ENCODE assay signal across 37 cellular contexts in the genomic region with DNA sequence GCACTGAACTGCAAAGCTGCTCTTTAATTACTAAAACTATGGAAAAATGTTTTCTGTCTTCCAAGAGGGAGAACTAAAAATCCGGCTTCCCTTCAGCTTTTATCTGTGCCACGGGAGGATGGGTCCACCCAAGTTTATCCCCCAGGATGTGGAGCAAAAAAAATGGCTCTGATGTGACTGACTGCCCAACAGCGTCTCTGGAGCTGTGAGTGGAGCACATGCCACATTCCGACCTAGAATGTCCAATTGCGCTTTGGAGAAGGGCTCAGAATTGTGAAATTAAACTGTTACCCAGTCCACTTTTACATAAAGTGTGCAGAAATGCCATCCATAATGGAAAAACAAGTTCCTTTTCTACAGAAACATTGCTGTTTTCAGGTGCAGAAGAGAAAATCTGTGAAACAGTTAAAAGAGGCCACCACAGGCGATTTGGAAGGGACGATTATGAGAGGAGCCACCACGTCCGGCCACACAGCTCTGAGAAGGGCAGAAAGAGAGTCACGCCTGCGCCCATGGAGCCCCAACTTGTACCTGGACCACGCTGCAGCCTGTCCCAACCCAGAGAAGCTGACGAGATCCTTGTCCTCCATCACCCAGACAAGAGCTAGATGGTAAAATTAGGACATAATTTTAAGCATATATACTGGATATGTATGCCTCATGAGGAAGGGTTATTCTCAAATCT.
DNase-seq lines count a peak whose midpoint lies in the region; ATAC-seq, FAIRE-seq and TF ChIP-seq lines count a peak whose summit lies in the region.
"Had no signal": no experiment of that assay in that cellular context is flagged by ENCODE, and none has a peak within 500 bp of the region (broad histone marks: within the 10 kb centered on the region; RNA-seq: fewer than 3 reads in every experiment).

No MANE protein-coding gene starts in this region.

- H3K27me3 Mint-ChIP-seq in T-helper 17 cell (no peaks in the 10 kb centered on the region), endothelial cell (ENCODE audit: unreplicated experiment) (peaks cover 3% of the 10 kb centered on the region), osteocyte (ENCODE audit: unreplicated experiment) (peaks cover 2% of the 10 kb centered on the region)
- H3K27me3 Mint-ChIP-seq: B cell; CD4-positive, alpha-beta memory T cell; CD4-positive, CD25-positive, alpha-beta regulatory T cell had no signal

- H3K27me3 ChIP-seq in body of pancreas (no peaks in the 10 kb centered on the region), pancreas (no peaks in the 10 kb centered on the region), right lobe of liver (no peaks in the 10 kb centered on the region)
- H3K27me3 ChIP-seq: BE2C; BLaER1; BLaER1 treated with 17β-estradiol and CSF1 and Interleukin-3, amounts not matched to agents 10 nM and 100 nM had no signal

- H3K4me3 Mint-ChIP-seq in T-helper 17 cell: no peak overlapping the region
- no peak overlapping the region for H3K4me3 Mint-ChIP-seq in endothelial cell (ENCODE audit: unreplicated experiment)
- no peak overlapping the region for H3K4me3 Mint-ChIP-seq in osteocyte (ENCODE audit: unreplicated experiment)
- H3K4me3 Mint-ChIP-seq: B cell; CD14-positive monocyte; CD4-positive, alpha-beta memory T cell; CD4-positive, alpha-beta T cell; CD8-positive, alpha-beta memory T cell; CD8-positive, alpha-beta T cell had no signal

- FAIRE-seq in pancreas (lab: Jason Lieb, UNC): no peak
- FAIRE-seq: A204.1, A549, D721Med had no signal

- H3K4me1 ChIP-seq in body of pancreas (peaks cover 9% of the 10 kb centered on the region), pancreas (no peaks in the 10 kb centered on the region), right lobe of liver (no peaks in the 10 kb centered on the region)
- H3K4me1 ChIP-seq: A549; BE2C; BLaER1; BLaER1 treated with 17β-estradiol and CSF1 and Interleukin-3, amounts not matched to agents 10 nM and 100 nM; Caco-2 had no signal

- TF ChIP-seq POLR2A in body of pancreas (IDR thresholded peaks at IDR 0.05): no peak
- TF ChIP-seq POLR2A in right lobe of liver (IDR thresholded peaks at IDR 0.05): no peak

- WGBS in body of pancreas, 2 donors: 41 to 55% methylated on average over 13 of the region's 13 CpGs
- WGBS in pancreas, 2 donors: 42 to 50% methylated on average over 13 of the region's 13 CpGs
- WGBS in right lobe of liver (ENCODE audit: insufficient coverage, low coverage, low lambda C conversion rate, missing lambda C conversion rate): 46% methylated on average over 13 of the region's 13 CpGs

- H3K4me3 ChIP-seq in body of pancreas (peak overlapping the region in 1 of 2 donors; percentile 20), pancreas (peak overlapping the region; percentile 5 to 36 (median 22)), right lobe of liver (no peak overlapping the region)
- H3K4me3 ChIP-seq: A549; BLaER1; BLaER1 treated with 17β-estradiol and CSF1 and Interleukin-3, amounts not matched to agents 10 nM and 100 nM had no signal

- peaks cover 1% of the 10 kb centered on the region for H3K36me3 Mint-ChIP-seq in T-helper 17 cell (ENCODE audit: low read depth)
- H3K36me3 Mint-ChIP-seq in endothelial cell (ENCODE audit: low read depth, unreplicated experiment): no peaks in the 10 kb centered on the region
- H3K36me3 Mint-ChIP-seq in osteocyte (ENCODE audit: unreplicated experiment): no peaks in the 10 kb centered on the region
- H3K36me3 Mint-ChIP-seq: CD14-positive monocyte; CD4-positive, alpha-beta memory T cell; CD4-positive, CD25-positive, alpha-beta regulatory T cell had no signal

- H3K9me3 Mint-ChIP-seq in endothelial cell (ENCODE audit: unreplicated experiment): no peaks in the 10 kb centered on the region
- H3K9me3 Mint-ChIP-seq in osteocyte (ENCODE audit: unreplicated experiment): no peaks in the 10 kb centered on the region
- H3K9me3 Mint-ChIP-seq: CD4-positive, alpha-beta T cell; CD8-positive, alpha-beta memory T cell; CD8-positive, alpha-beta T cell had no signal

- no peak for ATAC-seq in T-helper 17 cell
- ATAC-seq in body of pancreas: peak; percentile 41
- ATAC-seq in pancreas: peak; percentile 53 to 73 (median 60)
- ATAC-seq in right lobe of liver: no peak
- ATAC-seq in HG03457 (IDR thresholded peaks at IDR 0.05; ENCODE audit: unreplicated experiment): no peak
- ATAC-seq: A549; CD8-positive, alpha-beta T cell had no signal

- no peak for DNase-seq in T-helper 17 cell
- peak in 1 of 4 donors; percentile 31 for DNase-seq in body of pancreas
- no peak for DNase-seq in endothelial cell (ENCODE audit: low spot score)
- no peak for DNase-seq in pancreas
- no peak for DNase-seq in right lobe of liver
- DNase-seq in NCI-H1436 (lab: John Stamatoyannopoulos, UW): no peak
- no peak for DNase-seq in osteocyte (ENCODE audit: extremely low spot score, unreplicated experiment)
- DNase-seq: 8988T; ACHN; AML-193; BE2C; C1 segment of cervical spinal cord; Caco-2; Calu3; CD4-positive, alpha-beta memory T cell; CD4-positive, alpha-beta T cell; CD4-positive, CD25-positive, alpha-beta regulatory T cell; CD8-positive, alpha-beta memory T cell; CD8-positive, alpha-beta T cell; COR-L47; DMS 273 treated with DMSO at 0.1 percent for 48 hours; DMS153; DMS53; DMS79; DMS79 treated with DMSO at 0.1 percent for 48 hours; DND-41; EL had no signal

- intact Hi-C loops in body of pancreas (cut with DNase I): no loop called here
- intact Hi-C loops in pancreas (cut with DNase I): no loop called here
- intact Hi-C loops in right lobe of liver (cut with DNase I): no loop called here

- H3K27ac Mint-ChIP-seq in T-helper 17 cell (peak overlapping the region; percentile 8), endothelial cell (ENCODE audit: unreplicated experiment) (peak overlapping the region; percentile 70), osteocyte (ENCODE audit: unreplicated experiment) (no peak overlapping the region)
- H3K27ac Mint-ChIP-seq: B cell; CD4-positive, alpha-beta T cell; CD4-positive, CD25-positive, alpha-beta regulatory T cell; CD8-positive, alpha-beta memory T cell; CD8-positive, alpha-beta T cell had no signal

- H3K27ac ChIP-seq in body of pancreas (peak overlapping the region in 2 of 4 donors; percentile 18 to 62), pancreas (peak overlapping the region in 2 of 4 donors; percentile 22 to 43), right lobe of liver (no peak overlapping the region)
- H3K27ac ChIP-seq: 22Rv1; A549; BLaER1; BLaER1 treated with 17β-estradiol and CSF1 and Interleukin-3, amounts not matched to agents 10 nM and 100 nM; C4-2B had no signal

- TF ChIP-seq CTCF in body of pancreas (IDR thresholded peaks at IDR 0.05) (no peak), endothelial cell (IDR thresholded peaks at IDR 0.05; ENCODE audit: unreplicated experiment) (no peak), pancreas (IDR thresholded peaks at IDR 0.05) (no peak), right lobe of liver (IDR thresholded peaks at IDR 0.05) (no peak), osteocyte (IDR thresholded peaks at IDR 0.05) (no peak)

- H3K9me3 ChIP-seq in T-helper 17 cell (ENCODE audit: control insufficient read depth, low read length, poor library complexity, severe bottlenecking) (no peaks in the 10 kb centered on the region), body of pancreas (no peaks in the 10 kb centered on the region), pancreas (no peaks in the 10 kb centered on the region), right lobe of liver (no peaks in the 10 kb centered on the region)
- H3K9me3 ChIP-seq: A549, BE2C, BLaER1, Caco-2 had no signal

- H3K36me3 ChIP-seq in body of pancreas (replicated peaks in 1 of 2; ENCODE audit: insufficient read depth in 1 of 2, low read depth in 2 of 2) (no peaks in the 10 kb centered on the region), pancreas (peaks cover 0 to 12% (median 3%) of the 10 kb centered on the region in 3 donors), right lobe of liver (no peaks in the 10 kb centered on the region)
- H3K36me3 ChIP-seq: BE2C; BLaER1; BLaER1 treated with 17β-estradiol and CSF1 and Interleukin-3, amounts not matched to agents 10 nM and 100 nM had no signal

- H3K4me1 Mint-ChIP-seq in T-helper 17 cell: no peaks in the 10 kb centered on the region
- H3K4me1 Mint-ChIP-seq in endothelial cell (ENCODE audit: unreplicated experiment): no peaks in the 10 kb centered on the region
- H3K4me1 Mint-ChIP-seq in osteocyte (ENCODE audit: unreplicated experiment): peaks cover 3% of the 10 kb centered on the region
- H3K4me1 Mint-ChIP-seq: B cell; CD14-positive monocyte; CD4-positive, CD25-positive, alpha-beta regulatory T cell; CD8-positive, alpha-beta memory T cell had no signal

Comparison
In these comparisons a context has a peak if more than half of its experiments do, and no peak if none do; other contexts are left out.
1. ATAC-seq: peak in body of pancreas (single experiment) and pancreas (4 of 4); none in T-helper 17 cell (single experiment), right lobe of liver (0 of 4) and HG03457 (single experiment).
2. H3K4me3 ChIP-seq: peak in pancreas (4 of 4); none in right lobe of liver (0 of 3).